ENCODE assay signal across 16 cellular contexts in the genomic region with DNA sequence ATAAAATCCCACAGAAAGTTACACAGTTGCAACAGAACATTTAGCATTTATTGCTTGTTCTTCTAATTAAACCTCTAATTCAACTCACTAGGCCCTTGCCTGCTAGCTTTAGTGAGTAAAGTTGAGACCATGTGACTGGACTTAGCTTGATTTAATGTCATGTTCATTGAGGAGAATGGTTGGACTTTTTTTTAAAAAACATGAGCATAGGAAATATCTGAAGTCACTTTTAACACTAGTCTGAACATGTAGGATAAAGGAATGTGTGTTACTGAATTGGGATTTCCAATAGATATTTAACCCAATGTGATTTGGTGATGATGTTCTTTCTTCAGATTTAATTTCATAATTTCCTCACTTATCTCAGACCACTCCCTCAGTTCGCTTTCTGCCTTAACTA. TPM values are rescaled to one million over a fixed set of nuclear protein-coding genes. Genes with fewer than 3 reads are reported as not detected.
DNase-seq lines count a peak whose midpoint lies in the region; ATAC-seq, FAIRE-seq and TF ChIP-seq lines count a peak whose summit lies in the region.
"Had no signal": no experiment of that assay in that cellular context is flagged by ENCODE, and none has a peak within 500 bp of the region (broad histone marks: within the 10 kb centered on the region; RNA-seq: fewer than 3 reads in every experiment).

No MANE protein-coding gene starts in this region.

- peak overlapping the region; percentile 90 for H3K27ac Mint-ChIP-seq in activated CD4-positive, alpha-beta T cell treated with anti-CD3 and anti-CD28 coated beads for 36 hours
- H3K27ac Mint-ChIP-seq in activated T-helper 2 cell treated with anti-CD3 and anti-CD28 coated beads, Interferon-gamma antibody, Interleukin-2, Interleukin-4, amounts not matched to agents 10 μg/mL and 5 μg/mL and 100 μg/mL, durations not matched to agents 14 hours and 24 hours and 36 hours = peak overlapping the region; percentile 80
- H3K27ac Mint-ChIP-seq in natural killer cell = peak overlapping the region; percentile 81 to 86
- H3K27ac Mint-ChIP-seq: progenitor cell of endocrine pancreas had no signal

- H3K4me1 Mint-ChIP-seq in activated CD4-positive, alpha-beta T cell treated with anti-CD3 and anti-CD28 coated beads for 36 hours = peaks cover 21% of the 10 kb centered on the region
- peaks cover 19% of the 10 kb centered on the region for H3K4me1 Mint-ChIP-seq in activated T-helper 2 cell treated with anti-CD3 and anti-CD28 coated beads, Interferon-gamma antibody, Interleukin-2, Interleukin-4, amounts not matched to agents 10 μg/mL and 5 μg/mL and 100 μg/mL, durations not matched to agents 14 hours and 24 hours and 36 hours (ENCODE audit: low read depth)
- H3K4me1 Mint-ChIP-seq in natural killer cell = peaks cover 51 to 53% of the 10 kb centered on the region in 2 donors

- POLR2A ChIA-PET in activated CD4-positive, alpha-beta T cell treated with anti-CD3 and anti-CD28 coated beads for 36 hours (lab: Charles Lee) = interaction anchor here (1.1 kb wide), 1 partner anchor 182 kb away, joined by 3 read pairs; no protein-coding TSS in a partner anchor

- no peak overlapping the region for H3K4me3 Mint-ChIP-seq in activated CD4-positive, alpha-beta T cell treated with anti-CD3 and anti-CD28 coated beads for 36 hours
- no peak overlapping the region for H3K4me3 Mint-ChIP-seq in activated T-helper 2 cell treated with anti-CD3 and anti-CD28 coated beads, Interferon-gamma antibody, Interleukin-2, Interleukin-4, amounts not matched to agents 10 μg/mL and 5 μg/mL and 100 μg/mL, durations not matched to agents 14 hours and 24 hours and 36 hours (ENCODE audit: low read depth)
- H3K4me3 Mint-ChIP-seq in natural killer cell = peak overlapping the region; percentile 73

- no peak for ATAC-seq in activated CD4-positive, alpha-beta T cell treated with anti-CD3 and anti-CD28 coated beads for 36 hours
- no peak for ATAC-seq in natural killer cell
- ATAC-seq: left lobe of liver, Panc1 had no signal

- CTCF ChIA-PET in activated CD4-positive, alpha-beta T cell treated with anti-CD3 and anti-CD28 coated beads for 36 hours (lab: Charles Lee) = interaction anchor here (0.8 to 1.7 kb wide), 3 partner anchors 12 to 22 kb away, joined by 3 to 7 read pairs (median 5); no protein-coding TSS in a partner anchor

- peak; percentile 21 for FAIRE-seq in GM18507 (lab: Jason Lieb, UNC)

- intact Hi-C loops in activated CD4-positive, alpha-beta T cell treated with anti-CD3 and anti-CD28 coated beads for 36 hours (cut with DNase I, micrococcal nuclease) = loop anchor here in 1 of 2 experiments (2.0 kb wide), 1 partner anchor 23 kb away; no protein-coding TSS in a partner anchor
- intact Hi-C loops in activated T-helper 2 cell treated with anti-CD3 and anti-CD28 coated beads, Interferon-gamma antibody, Interleukin-2, Interleukin-4, amounts not matched to agents 10 μg/mL and 5 μg/mL and 100 μg/mL, durations not matched to agents 14 hours and 24 hours and 36 hours (cut with micrococcal nuclease) = no loop called here
- intact Hi-C loops in natural killer cell (cut with micrococcal nuclease) = loop anchor here (1.0 to 10.0 kb wide), 4 partner anchors 24 to 191 kb away; partner anchors contain the start of gene GLCCI1

- no peaks in the 10 kb centered on the region for H3K9me3 Mint-ChIP-seq in activated CD4-positive, alpha-beta T cell treated with anti-CD3 and anti-CD28 coated beads for 36 hours (ENCODE audit: low read depth)
- no peaks in the 10 kb centered on the region for H3K9me3 Mint-ChIP-seq in activated T-helper 2 cell treated with anti-CD3 and anti-CD28 coated beads, Interferon-gamma antibody, Interleukin-2, Interleukin-4, amounts not matched to agents 10 μg/mL and 5 μg/mL and 100 μg/mL, durations not matched to agents 14 hours and 24 hours and 36 hours
- no peaks in the 10 kb centered on the region for H3K9me3 Mint-ChIP-seq in natural killer cell

- no peak for TF ChIP-seq CTCF in natural killer cell (IDR thresholded peaks at IDR 0.05)

- no peaks in the 10 kb centered on the region for H3K27me3 Mint-ChIP-seq in activated CD4-positive, alpha-beta T cell treated with anti-CD3 and anti-CD28 coated beads for 36 hours
- H3K27me3 Mint-ChIP-seq in activated T-helper 2 cell treated with anti-CD3 and anti-CD28 coated beads, Interferon-gamma antibody, Interleukin-2, Interleukin-4, amounts not matched to agents 10 μg/mL and 5 μg/mL and 100 μg/mL, durations not matched to agents 14 hours and 24 hours and 36 hours (ENCODE audit: low read depth) = peaks cover 6% of the 10 kb centered on the region
- H3K27me3 Mint-ChIP-seq in natural killer cell (ENCODE audit: low read depth in 2 of 2) = no peaks in the 10 kb centered on the region

- no peaks in the 10 kb centered on the region for H3K36me3 Mint-ChIP-seq in activated CD4-positive, alpha-beta T cell treated with anti-CD3 and anti-CD28 coated beads for 36 hours (ENCODE audit: low read depth)
- no peaks in the 10 kb centered on the region for H3K36me3 Mint-ChIP-seq in activated T-helper 2 cell treated with anti-CD3 and anti-CD28 coated beads, Interferon-gamma antibody, Interleukin-2, Interleukin-4, amounts not matched to agents 10 μg/mL and 5 μg/mL and 100 μg/mL, durations not matched to agents 14 hours and 24 hours and 36 hours (ENCODE audit: low read depth)
- H3K36me3 Mint-ChIP-seq in natural killer cell = no peaks in the 10 kb centered on the region

- no peak for DNase-seq in activated CD4-positive, alpha-beta T cell treated with anti-CD3 and anti-CD28 coated beads for 36 hours
- DNase-seq in activated CD4-positive, alpha-beta T cell treated with anti-CD3 and anti-CD28 coated beads, Interleukin-2, amount 50 U/mL, for 4 hours = no peak
- DNase-seq in GM18507 (ENCODE audit: extremely low spot score, insufficient read length, low read depth) = no peak
- no peak for DNase-seq in activated T-helper 2 cell treated with anti-CD3 and anti-CD28 coated beads, Interferon-gamma antibody, Interleukin-2, Interleukin-4, amounts not matched to agents 10 μg/mL and 5 μg/mL and 100 μg/mL, durations not matched to agents 14 hours and 24 hours and 36 hours (ENCODE audit: low spot score)
- no peak for DNase-seq in natural killer cell
- DNase-seq in DMS153 treated with DMSO at 0.1 percent for 48 hours (lab: John Stamatoyannopoulos, UW; ENCODE audit: unreplicated experiment) = no peak
- DNase-seq in AG08396 (ENCODE audit: low spot score) = no peak
- DNase-seq in iPS-NIHi11 (ENCODE audit: low spot score) = no peak
- DNase-seq: GDM1; hippocampal formation; NCI-H2029; NCI-H524; stimulated activated CD4-positive, alpha-beta T cell treated with anti-CD3 and anti-CD28 coated beads, Interleukin-12 subunit alpha, Interleukin-12 subunit beta, amount 100 ng/mL, for 4 hours had no signal

RNA-seq across cellular contexts. Expression of gene GLCCI1, which starts 24.6 kb away (rescaled TPM):
- total RNA-seq in activated CD4-positive, alpha-beta T cell treated with anti-CD3 and anti-CD28 coated beads for 36 hours = 10 to 100 TPM; 12.3 to 15.1 TPM
- 23.8 and 27.9 TPM in 2 replicates for total RNA-seq in activated T-helper 2 cell treated with anti-CD3 and anti-CD28 coated beads, Interferon-gamma antibody, Interleukin-2, Interleukin-4, amounts not matched to agents 10 μg/mL and 5 μg/mL and 100 μg/mL, durations not matched to agents 14 hours and 24 hours and 36 hours
- 100 to 1,000 TPM in 1 of 3 donors, 10 to 100 TPM in 2; 70.5 to 132 (median 79.6) TPM for total RNA-seq in natural killer cell
